ENCODE assay signal across 11 cellular contexts in the genomic region with DNA sequence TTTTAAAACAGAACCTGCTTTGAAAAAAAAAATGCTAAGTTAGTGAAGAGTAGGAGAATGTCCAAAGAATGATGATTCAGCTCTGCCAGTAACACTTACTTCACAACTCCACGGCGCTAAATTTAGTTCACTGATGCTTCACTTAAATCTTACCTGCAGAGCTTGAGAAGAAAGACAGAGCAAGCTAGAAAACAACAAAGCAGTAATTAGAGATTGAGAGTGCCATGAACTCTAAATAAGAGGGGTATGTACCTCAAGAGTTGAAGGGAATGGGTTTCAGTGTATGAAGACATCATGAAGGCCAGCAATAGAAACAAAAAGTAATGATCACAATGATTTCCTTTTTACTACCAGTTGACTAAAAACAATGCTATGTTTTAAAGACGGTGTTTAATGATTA. TPM values are rescaled to one million over a fixed set of nuclear protein-coding genes. Genes with fewer than 3 reads are reported as not detected.
DNase-seq lines count a peak whose midpoint lies in the region; ATAC-seq and TF ChIP-seq lines count a peak whose summit lies in the region.
"Had no signal": no experiment of that assay in that cellular context is flagged by ENCODE, and none has a peak within 500 bp of the region (broad histone marks: within the 10 kb centered on the region; RNA-seq: fewer than 3 reads in every experiment).

No MANE protein-coding gene starts in this region.

- H3K27me3 ChIP-seq in thoracic aorta (replicated peaks; ENCODE audit: insufficient read depth) = no peaks in the 10 kb centered on the region
- H3K27me3 ChIP-seq: BLaER1, dorsolateral prefrontal cortex had no signal

- H3K4me3 ChIP-seq in thoracic aorta = peak overlapping the region; percentile 10
- H3K4me3 ChIP-seq: BLaER1, dorsolateral prefrontal cortex had no signal

- H3K9me3 ChIP-seq in thoracic aorta = no peaks in the 10 kb centered on the region
- H3K9me3 ChIP-seq: BLaER1 had no signal

- no peak for TF ChIP-seq CTCF in thoracic aorta (IDR thresholded peaks at IDR 0.05)

- peaks cover 14% of the 10 kb centered on the region for H3K36me3 ChIP-seq in thoracic aorta

- H3K27ac Mint-ChIP-seq in activated naive CD4-positive, alpha-beta T cell treated with anti-CD3 and anti-CD28 coated beads, Interleukin-2, amount 50 U/mL, for 72 hours = peak overlapping the region; percentile 69 to 81

- H3K9me3 Mint-ChIP-seq in activated naive CD4-positive, alpha-beta T cell treated with anti-CD3 and anti-CD28 coated beads, Interleukin-2, amount 50 U/mL, for 72 hours = no peaks in the 10 kb centered on the region

- peaks cover 3 to 38% of the 10 kb centered on the region in 2 donors for H3K4me1 ChIP-seq in thoracic aorta (ENCODE audit: control insufficient read depth in 1 of 2, low read depth in 2 of 2)

- no peak for DNase-seq in activated naive CD4-positive, alpha-beta T cell treated with anti-CD3 and anti-CD28 coated beads, Interleukin-2, amount 50 U/mL, for 72 hours (ENCODE audit: low spot score in 2 of 2)
- no peak for DNase-seq in activated naive CD4-positive, alpha-beta T cell treated with anti-CD3 and anti-CD28 coated beads, Interleukin-2, amount 50 U/mL, for 16 hours
- DNase-seq in amniotic epithelial cell (ENCODE audit: low read depth) (peak; percentile 64), thoracic aorta (ENCODE audit: low spot score) (no peak), NCI-H1105 treated with DMSO at 0.1 percent for 48 hours (lab: John Stamatoyannopoulos, UW) (no peak), T1000 (lab: John Stamatoyannopoulos, UW) (no peak), NCI-H2081 (lab: John Stamatoyannopoulos, UW) (no peak)
- DNase-seq: H7 had no signal

- H3K27ac ChIP-seq in thoracic aorta = peak overlapping the region; percentile 69 to 76
- H3K27ac ChIP-seq: BLaER1 had no signal

- ATAC-seq in activated naive CD4-positive, alpha-beta T cell treated with anti-CD3 and anti-CD28 coated beads, Interleukin-2, amount 50 U/mL, for 72 hours = peak in 1 of 2 donors; percentile 64
- ATAC-seq in HG02943 (IDR thresholded peaks at IDR 0.05; ENCODE audit: low read depth, unreplicated experiment) (peak; percentile 82), thoracic aorta (ENCODE audit: insufficient number of reproducible peaks, low FRiP score, low read depth) (no peak)

- H3K36me3 Mint-ChIP-seq in activated naive CD4-positive, alpha-beta T cell treated with anti-CD3 and anti-CD28 coated beads, Interleukin-2, amount 50 U/mL, for 72 hours = peaks cover 17 to 28% of the 10 kb centered on the region in 2 donors

RNA-seq across cellular contexts. Expression of a gene that starts 32.8 kb away (rescaled TPM):
- 100 to 1,000 TPM; 160 to 192 TPM for total RNA-seq in activated naive CD4-positive, alpha-beta T cell treated with anti-CD3 and anti-CD28 coated beads, Interleukin-2, amount 50 U/mL, for 72 hours
- total RNA-seq in thoracic aorta = 10 to 100 TPM; 35.1 to 47.6 TPM
